In the genomic region with DNA sequence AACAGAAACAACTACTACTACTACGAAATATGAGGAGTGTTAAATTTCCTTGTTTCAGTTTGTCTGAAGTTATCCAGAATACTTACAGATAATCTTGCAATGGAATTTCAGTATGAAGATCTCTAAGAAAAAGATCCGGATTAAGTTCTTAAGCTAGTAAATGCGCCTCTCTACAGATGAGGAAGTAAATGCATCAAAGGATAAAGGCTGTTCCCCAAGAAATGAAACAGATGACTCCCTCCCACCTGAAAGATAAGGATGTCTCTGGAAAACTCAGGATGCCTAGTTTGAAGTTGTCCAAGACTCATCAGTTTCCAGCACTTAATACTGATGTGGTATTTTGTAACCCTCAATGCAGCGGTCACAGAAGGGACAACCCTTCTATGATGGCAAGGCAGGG, we compare ENCODE assay signal across 21 cellular contexts.
DNase-seq lines count a peak whose midpoint lies in the region; ATAC-seq, FAIRE-seq and TF ChIP-seq lines count a peak whose summit lies in the region.
"Had no signal": no experiment of that assay in that cellular context is flagged by ENCODE, and none has a peak within 500 bp of the region (broad histone marks: within the 10 kb centered on the region; RNA-seq: fewer than 3 reads in every experiment).

No MANE protein-coding gene starts in this region.

- no peak overlapping the region for H3K4me3 Mint-ChIP-seq in CD8-positive, alpha-beta memory T cell
- H3K4me3 Mint-ChIP-seq: B cell; CD4-positive, CD25-positive, alpha-beta regulatory T cell; CD8-positive, alpha-beta T cell; HFFc6 had no signal

- H3K9me3 ChIP-seq in Karpas-422 (ENCODE audit: low read length): no peaks in the 10 kb centered on the region
- no peaks in the 10 kb centered on the region for H3K9me3 ChIP-seq in smooth muscle cell (replicated peaks; ENCODE audit: low read depth)
- no peaks in the 10 kb centered on the region for H3K9me3 ChIP-seq in CD8-positive, alpha-beta memory T cell (ENCODE audit: low read length)
- H3K9me3 ChIP-seq in left lung: no peaks in the 10 kb centered on the region
- H3K9me3 ChIP-seq: BLaER1, HAP-1 had no signal

- no peaks in the 10 kb centered on the region for H4K20me1 ChIP-seq in Karpas-422 (ENCODE audit: insufficient read depth, low read depth, low read length)
- H4K20me1 ChIP-seq in smooth muscle cell (ENCODE audit: low read depth): no peaks in the 10 kb centered on the region

- no peak for TF ChIP-seq CTCF in D721Med (IDR thresholded peaks at IDR 0.05; ENCODE audit: insufficient read depth, missing control alignments)
- no peak for TF ChIP-seq CTCF in smooth muscle cell (IDR thresholded peaks at IDR 0.05; ENCODE audit: borderline replicate concordance, insufficient read depth, poor library complexity, severe bottlenecking)
- no peak for TF ChIP-seq CTCF in left lung (IDR thresholded peaks at IDR 0.05)

- H3K27me3 Mint-ChIP-seq in CD8-positive, alpha-beta memory T cell: no peaks in the 10 kb centered on the region
- H3K27me3 Mint-ChIP-seq: B cell; CD4-positive, CD25-positive, alpha-beta regulatory T cell had no signal

- no peak for FAIRE-seq in D721Med (lab: Jason Lieb, UNC)
- FAIRE-seq: GM12891, GM18507, H54 had no signal

- intact Hi-C loops in left lung (cut with DNase I): loop anchor here in 1 of 2 donors (5.0 kb wide), 1 partner anchor 223 kb away; no protein-coding TSS in a partner anchor

- peaks cover 53% of the 10 kb centered on the region for H3K79me2 ChIP-seq in Karpas-422 (ENCODE audit: low read length)
- no peaks in the 10 kb centered on the region for H3K79me2 ChIP-seq in smooth muscle cell (ENCODE audit: low read depth)

- peaks cover 0 to 19% (median 2%) of the 10 kb centered on the region in 3 donors for H3K36me3 Mint-ChIP-seq in CD8-positive, alpha-beta memory T cell

- peak overlapping the region in 1 of 8 donors; percentile 23 for H3K27ac Mint-ChIP-seq in CD8-positive, alpha-beta memory T cell
- H3K27ac Mint-ChIP-seq: B cell; CD8-positive, alpha-beta T cell; HFFc6 had no signal

- CTCF ChIA-PET in CD8-positive, alpha-beta memory T cell (lab: Charles Lee): no interaction called here

- H3K4me3 ChIP-seq in Karpas-422 (ENCODE audit: low read length) (no peak overlapping the region), smooth muscle cell (no peak overlapping the region), left lung (no peak overlapping the region)
- H3K4me3 ChIP-seq in CD8-positive, alpha-beta memory T cell (ENCODE audit: low read length): no peak overlapping the region
- H3K4me3 ChIP-seq: BLaER1, HAP-1 had no signal

- DNase-seq in D721Med (ENCODE audit: insufficient read length, low spot score) (peak; percentile 54), Karpas-422 (no peak), amniotic epithelial cell (ENCODE audit: low read depth) (peak; percentile 59), smooth muscle cell (lab: John Stamatoyannopoulos, UW; ENCODE audit: unreplicated experiment) (no peak), left lung (no peak), NCI-H187 (lab: John Stamatoyannopoulos, UW) (no peak)
- no peak for DNase-seq in CD8-positive, alpha-beta memory T cell
- DNase-seq: CD4-positive, CD25-positive, alpha-beta regulatory T cell; CD8-positive, alpha-beta T cell; DMS53; DMS79 treated with DMSO at 0.1 percent for 48 hours; GF-D8; GOT3; HFFc6 had no signal

- POLR2A ChIA-PET in CD8-positive, alpha-beta memory T cell (lab: Charles Lee): no interaction called here

- 0 out of 2 replicates have a peak overlapping the region, but pooled peaks have one; percentile 56 for H3K27ac ChIP-seq in Karpas-422 (ENCODE audit: low read length)
- H3K27ac ChIP-seq in smooth muscle cell (ENCODE audit: low read depth): peak overlapping the region; percentile 57
- H3K27ac ChIP-seq in CD8-positive, alpha-beta memory T cell (ENCODE audit: low read depth, low read length): no peak overlapping the region
- H3K27ac ChIP-seq in left lung: no peak overlapping the region
- H3K27ac ChIP-seq: BLaER1, C4-2B had no signal

- no peaks in the 10 kb centered on the region for H3K9me3 Mint-ChIP-seq in CD8-positive, alpha-beta memory T cell
- H3K9me3 Mint-ChIP-seq: CD4-positive, CD25-positive, alpha-beta regulatory T cell; CD8-positive, alpha-beta T cell; HFFc6 had no signal

- H3K4me2 ChIP-seq in Karpas-422 (ENCODE audit: low read depth, low read length, poor library complexity, severe bottlenecking) (peak overlapping the region; percentile 48), smooth muscle cell (peak overlapping the region; percentile 71)
- H3K4me2 ChIP-seq: BLaER1 had no signal

- H3K9ac ChIP-seq in Karpas-422 (ENCODE audit: low read length) (no peak overlapping the region), smooth muscle cell (ENCODE audit: low read depth) (no peak overlapping the region)
- H3K9ac ChIP-seq: BLaER1 had no signal

- H3K4me1 ChIP-seq in Karpas-422 (ENCODE audit: low read length): peaks cover 60% of the 10 kb centered on the region
- peaks cover 38% of the 10 kb centered on the region for H3K4me1 ChIP-seq in smooth muscle cell (ENCODE audit: low read depth)
- H3K4me1 ChIP-seq in CD8-positive, alpha-beta memory T cell (ENCODE audit: insufficient read depth, low read length): peaks cover 17% of the 10 kb centered on the region
- peaks cover 4 to 7% of the 10 kb centered on the region in 2 donors for H3K4me1 ChIP-seq in left lung
- H3K4me1 ChIP-seq: BLaER1 had no signal

- H2AFZ ChIP-seq in Karpas-422 (ENCODE audit: low read length): no peak overlapping the region
- no peak overlapping the region for H2AFZ ChIP-seq in smooth muscle cell (ENCODE audit: low read depth)

- H3K36me3 ChIP-seq in Karpas-422 (ENCODE audit: insufficient read depth, low read length) (no peaks in the 10 kb centered on the region), smooth muscle cell (ENCODE audit: low read depth) (no peaks in the 10 kb centered on the region), left lung (no peaks in the 10 kb centered on the region)
- no peaks in the 10 kb centered on the region for H3K36me3 ChIP-seq in CD8-positive, alpha-beta memory T cell (ENCODE audit: insufficient read depth, low read length)

- no peak for ATAC-seq in left lung
- ATAC-seq: CD8-positive, alpha-beta T cell had no signal

- H3K27me3 ChIP-seq in Karpas-422 (ENCODE audit: low read length) (no peaks in the 10 kb centered on the region), smooth muscle cell (ENCODE audit: low read depth) (no peaks in the 10 kb centered on the region), left lung (no peaks in the 10 kb centered on the region)
- no peaks in the 10 kb centered on the region for H3K27me3 ChIP-seq in CD8-positive, alpha-beta memory T cell (ENCODE audit: insufficient read depth, low read length, poor library complexity, severe bottlenecking)
- H3K27me3 ChIP-seq: BLaER1 had no signal

- no peaks in the 10 kb centered on the region for H3F3A ChIP-seq in smooth muscle cell (ENCODE audit: low read depth)

- H3K9me2 ChIP-seq in Karpas-422 (replicated peaks; ENCODE audit: insufficient read depth, low read length): no peaks in the 10 kb centered on the region

- WGBS in smooth muscle cell (ENCODE audit: low lambda C conversion rate): 28% methylated on average over 4 of the region's 4 CpGs

- peaks cover 13 to 24% (median 15%) of the 10 kb centered on the region in 3 donors for H3K4me1 Mint-ChIP-seq in CD8-positive, alpha-beta memory T cell

Comparison
In these comparisons a context has a peak if more than half of its experiments do, and no peak if none do; other contexts are left out.
1. DNase-seq: peak in D721Med (single experiment) and amniotic epithelial cell (single experiment); none in Karpas-422 (single experiment), smooth muscle cell (single experiment), CD8-positive, alpha-beta memory T cell (0 of 5), left lung (0 of 2) and NCI-H187 (0 of 2).
2. H3K27ac ChIP-seq: peak in Karpas-422 (single experiment) and smooth muscle cell (single experiment); none in CD8-positive, alpha-beta memory T cell (single experiment) and left lung (0 of 2).